In the genomic region with DNA sequence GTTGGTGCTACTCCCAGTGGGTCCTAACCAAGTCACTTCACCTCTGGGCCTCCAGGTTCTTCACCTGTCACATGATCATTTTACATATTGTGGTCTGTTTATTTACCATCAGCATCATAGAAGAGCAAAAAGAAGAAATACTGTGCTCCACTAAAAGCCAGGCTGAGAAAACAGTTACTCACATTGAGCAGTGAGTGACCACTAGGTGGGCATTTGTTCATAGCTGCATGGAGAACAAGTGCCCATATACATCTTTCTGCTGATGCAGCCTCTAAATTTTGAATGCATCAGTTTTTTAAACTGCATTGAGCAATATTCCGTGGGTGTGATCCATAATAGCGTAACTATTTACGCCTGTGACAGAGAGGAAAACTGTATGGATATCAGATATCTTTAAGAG, we compare ENCODE assay signal across 19 cellular contexts.
DNase-seq lines count a peak whose midpoint lies in the region; ATAC-seq and TF ChIP-seq lines count a peak whose summit lies in the region.
"Had no signal": no experiment of that assay in that cellular context is flagged by ENCODE, and none has a peak within 500 bp of the region (broad histone marks: within the 10 kb centered on the region; RNA-seq: fewer than 3 reads in every experiment).

No MANE protein-coding gene starts in this region.

- no peaks in the 10 kb centered on the region for H3K9me3 Mint-ChIP-seq in activated CD8-positive, alpha-beta T cell treated with anti-CD3 and anti-CD28 coated beads, Interleukin-2, amount 10 ng/mL, durations not matched to agents 7 days and 5 days (ENCODE audit: insufficient read depth)
- no peaks in the 10 kb centered on the region for H3K9me3 Mint-ChIP-seq in activated CD8-positive, alpha-beta T cell treated with anti-CD3 and anti-CD28 coated beads for 36 hours
- H3K9me3 Mint-ChIP-seq in progenitor cell of endocrine pancreas (ENCODE audit: low read depth) = no peaks in the 10 kb centered on the region
- H3K9me3 Mint-ChIP-seq: activated naive CD4-positive, alpha-beta T cell treated with anti-CD3 and anti-CD28 coated beads, Interleukin-2, amount 50 U/mL, for 24 hours; activated T-cell treated with anti-CD3 and anti-CD28 coated beads, Interleukin-2, amount 50 U/mL, for 4 hours; CD8-positive, alpha-beta T cell had no signal

- no peak for DNase-seq in activated CD8-positive, alpha-beta T cell treated with anti-CD3 and anti-CD28 coated beads, Interleukin-2, amount 10 ng/mL, durations not matched to agents 7 days and 5 days
- DNase-seq in activated CD8-positive, alpha-beta T cell treated with anti-CD3 and anti-CD28 coated beads for 36 hours = no peak
- no peak for DNase-seq in epithelial cell of esophagus (ENCODE audit: low read depth)
- no peak for DNase-seq in progenitor cell of endocrine pancreas (ENCODE audit: low spot score, unreplicated experiment)
- DNase-seq in Right ventricle myocardium inferior (ENCODE audit: missing footprints) = no peak
- no peak for DNase-seq in KG1 (lab: John Stamatoyannopoulos, UW)
- DNase-seq: ACHN; activated CD4-positive, alpha-beta T cell treated with anti-CD3 and anti-CD28 coated beads, Interleukin-2, amount 50 U/mL, for 1 hour; activated T-cell treated with anti-CD3 and anti-CD28 coated beads, Interleukin-2, amount 50 U/mL, for 4 hours; CD8-positive, alpha-beta T cell; DND-41; heart right ventricle; NCI-H187 treated with DMSO at 0.1 percent for 48 hours; NCI-H524; PC-9; stimulated activated CD4-positive, alpha-beta T cell treated with anti-CD3 and anti-CD28 coated beads, Interleukin-2, amount 100 ng/mL, for 24 hours had no signal

- H3K4me3 ChIP-seq in epithelial cell of esophagus (ENCODE audit: low read length) = no peak overlapping the region
- H3K4me3 ChIP-seq: heart right ventricle, PC-9 had no signal

- H3K36me3 Mint-ChIP-seq in activated CD8-positive, alpha-beta T cell treated with anti-CD3 and anti-CD28 coated beads, Interleukin-2, amount 10 ng/mL, durations not matched to agents 7 days and 5 days (ENCODE audit: low read depth) = peaks cover 40% of the 10 kb centered on the region
- peaks cover 18% of the 10 kb centered on the region for H3K36me3 Mint-ChIP-seq in activated CD8-positive, alpha-beta T cell treated with anti-CD3 and anti-CD28 coated beads for 36 hours (ENCODE audit: low read depth)
- peaks cover 16% of the 10 kb centered on the region for H3K36me3 Mint-ChIP-seq in progenitor cell of endocrine pancreas (ENCODE audit: insufficient read depth)

- TF ChIP-seq CTCF in activated CD8-positive, alpha-beta T cell treated with anti-CD3 and anti-CD28 coated beads for 36 hours (IDR thresholded peaks at IDR 0.05) = no peak
- TF ChIP-seq CTCF in epithelial cell of esophagus (IDR thresholded peaks at IDR 0.05; ENCODE audit: insufficient read depth, low read depth, low read length, missing control alignments) (peak; percentile 13), progenitor cell of endocrine pancreas (IDR thresholded peaks at IDR 0.05; ENCODE audit: unreplicated experiment) (peak; percentile 28)

- CTCF ChIA-PET in activated CD8-positive, alpha-beta T cell treated with anti-CD3 and anti-CD28 coated beads, Interleukin-2, amount 10 ng/mL, durations not matched to agents 7 days and 5 days (lab: Charles Lee) = interaction anchor here (1.1 to 1.9 kb wide), 5 partner anchors 14 to 190 kb away, joined by 3 to 5 read pairs (median 4); no protein-coding TSS in a partner anchor
- CTCF ChIA-PET in activated CD8-positive, alpha-beta T cell treated with anti-CD3 and anti-CD28 coated beads for 36 hours (lab: Charles Lee) = interaction anchor here (0.9 to 1.2 kb wide), 3 partner anchors 11 to 199 kb away, joined by 3 to 4 read pairs (median 4); no protein-coding TSS in a partner anchor

- intact Hi-C loops in activated CD8-positive, alpha-beta T cell treated with anti-CD3 and anti-CD28 coated beads for 36 hours (cut with micrococcal nuclease) = no loop called here
- intact Hi-C loops in Right ventricle myocardium inferior (cut with DNase I) = no loop called here

- H3K4me1 Mint-ChIP-seq in activated CD8-positive, alpha-beta T cell treated with anti-CD3 and anti-CD28 coated beads, Interleukin-2, amount 10 ng/mL, durations not matched to agents 7 days and 5 days (ENCODE audit: low read depth) = peaks cover 9% of the 10 kb centered on the region
- H3K4me1 Mint-ChIP-seq in activated CD8-positive, alpha-beta T cell treated with anti-CD3 and anti-CD28 coated beads for 36 hours (ENCODE audit: low read depth) = peaks cover 3% of the 10 kb centered on the region
- H3K4me1 Mint-ChIP-seq in progenitor cell of endocrine pancreas (ENCODE audit: low read depth) = no peaks in the 10 kb centered on the region

- H3K4me3 Mint-ChIP-seq in activated CD8-positive, alpha-beta T cell treated with anti-CD3 and anti-CD28 coated beads, Interleukin-2, amount 10 ng/mL, durations not matched to agents 7 days and 5 days = no peak overlapping the region
- H3K4me3 Mint-ChIP-seq in activated CD8-positive, alpha-beta T cell treated with anti-CD3 and anti-CD28 coated beads for 36 hours = no peak overlapping the region
- no peak overlapping the region for H3K4me3 Mint-ChIP-seq in progenitor cell of endocrine pancreas (ENCODE audit: low read depth)
- H3K4me3 Mint-ChIP-seq: activated naive CD4-positive, alpha-beta T cell treated with anti-CD3 and anti-CD28 coated beads, Interleukin-2, amount 50 U/mL, for 24 hours; activated T-cell treated with anti-CD3 and anti-CD28 coated beads, Interleukin-2, amount 50 U/mL, for 4 hours; CD8-positive, alpha-beta T cell had no signal

- POLR2A ChIA-PET in activated CD8-positive, alpha-beta T cell treated with anti-CD3 and anti-CD28 coated beads, Interleukin-2, amount 10 ng/mL, durations not matched to agents 7 days and 5 days (lab: Charles Lee) = no interaction called here
- POLR2A ChIA-PET in activated CD8-positive, alpha-beta T cell treated with anti-CD3 and anti-CD28 coated beads for 36 hours (lab: Charles Lee) = interaction anchor here (0.9 kb wide), 1 partner anchor 9 kb away, joined by 3 read pairs; no protein-coding TSS in a partner anchor

- peak; percentile 27 for ATAC-seq in activated CD8-positive, alpha-beta T cell treated with anti-CD3 and anti-CD28 coated beads, Interleukin-2, amount 10 ng/mL, durations not matched to agents 7 days and 5 days
- ATAC-seq in activated CD8-positive, alpha-beta T cell treated with anti-CD3 and anti-CD28 coated beads for 36 hours = no peak
- ATAC-seq in SK-N-SH treated with all-trans-retinoic acid at 6 μM for 48 hours (0 out of 3 replicates have a peak, but pooled peaks have one; percentile 40), Right ventricle myocardium inferior (no peak), HG02759 (IDR thresholded peaks at IDR 0.05; ENCODE audit: unreplicated experiment) (no peak)
- ATAC-seq: activated T-cell treated with anti-CD3 and anti-CD28 coated beads, Interleukin-2, amount 50 U/mL, for 4 hours; CD8-positive, alpha-beta T cell; heart right ventricle had no signal

- no peaks in the 10 kb centered on the region for H3K27me3 Mint-ChIP-seq in activated CD8-positive, alpha-beta T cell treated with anti-CD3 and anti-CD28 coated beads, Interleukin-2, amount 10 ng/mL, durations not matched to agents 7 days and 5 days (ENCODE audit: low read depth)
- no peaks in the 10 kb centered on the region for H3K27me3 Mint-ChIP-seq in activated CD8-positive, alpha-beta T cell treated with anti-CD3 and anti-CD28 coated beads for 36 hours
- H3K27me3 Mint-ChIP-seq in progenitor cell of endocrine pancreas = no peaks in the 10 kb centered on the region
- H3K27me3 Mint-ChIP-seq: activated naive CD4-positive, alpha-beta T cell treated with anti-CD3 and anti-CD28 coated beads, Interleukin-2, amount 50 U/mL, for 24 hours had no signal

- peak overlapping the region; percentile 49 for H3K27ac Mint-ChIP-seq in activated CD8-positive, alpha-beta T cell treated with anti-CD3 and anti-CD28 coated beads, Interleukin-2, amount 10 ng/mL, durations not matched to agents 7 days and 5 days
- no peak overlapping the region for H3K27ac Mint-ChIP-seq in activated CD8-positive, alpha-beta T cell treated with anti-CD3 and anti-CD28 coated beads for 36 hours
- no peak overlapping the region for H3K27ac Mint-ChIP-seq in progenitor cell of endocrine pancreas
- H3K27ac Mint-ChIP-seq: activated naive CD4-positive, alpha-beta T cell treated with anti-CD3 and anti-CD28 coated beads, Interleukin-2, amount 50 U/mL, for 24 hours; CD8-positive, alpha-beta T cell had no signal

TF ChIP-seq in SK-N-SH treated with all-trans-retinoic acid at 6 μM for 48 hours, 23 proteins besides CTCF, POLR2A, EP300 and RAD21 (continues in another document):
- TF ChIP-seq POU6F1 (CRISPR knock-in tag; IDR thresholded peaks at IDR 0.05; ENCODE audit: borderline replicate concordance, low read depth) (no peak), GLIS3 (CRISPR knock-in tag; IDR thresholded peaks at IDR 0.05) (no peak), OSR1 (CRISPR knock-in tag; IDR thresholded peaks at IDR 0.05) (no peak), ZNF70 (CRISPR knock-in tag; IDR thresholded peaks at IDR 0.05) (no peak), TCF4 (CRISPR knock-in tag; IDR thresholded peaks at IDR 0.05; ENCODE audit: borderline replicate concordance) (no peak), ZNF565 (CRISPR knock-in tag; conservative IDR thresholded peaks at IDR 0.05; ENCODE audit: low read depth) (no peak)

Comparison
In these comparisons a context has a peak if more than half of its experiments do, and no peak if none do; other contexts are left out.
1. ATAC-seq: peak in activated CD8-positive, alpha-beta T cell treated with anti-CD3 and anti-CD28 coated beads, Interleukin-2, amount 10 ng/mL, durations not matched to agents 7 days and 5 days (single experiment) and SK-N-SH treated with all-trans-retinoic acid at 6 μM for 48 hours (single experiment); none in activated CD8-positive, alpha-beta T cell treated with anti-CD3 and anti-CD28 coated beads for 36 hours (single experiment), Right ventricle myocardium inferior (single experiment) and HG02759 (single experiment).